34 cellular contexts compared by ENCODE assay signal in genomic region chrX:38102240-38102639, GRCh38.
"Had no signal": no experiment of that assay in that cellular context is flagged by ENCODE, and none has a peak within 500 bp of the region (broad histone marks: within the 10 kb centered on the region; RNA-seq: fewer than 3 reads in every experiment).

No MANE protein-coding gene starts in this region.

- H3K27me3 Mint-ChIP-seq: activated CD4-positive, alpha-beta memory T cell treated with anti-CD3 and anti-CD28 coated beads for 36 hours; activated CD8-positive, alpha-beta memory T cell treated with anti-CD3 and anti-CD28 coated beads, Interleukin-2, amount 10 ng/mL, durations not matched to agents 7 days and 5 days; activated naive CD8-positive, alpha-beta T cell; brain had no signal

- H3K4me1 ChIP-seq: breast epithelium, colonic mucosa had no signal

- H3K4me3 Mint-ChIP-seq: activated CD4-positive, alpha-beta memory T cell treated with anti-CD3 and anti-CD28 coated beads for 36 hours; activated CD4-positive, alpha-beta T cell treated with anti-CD3 and anti-CD28 coated beads for 36 hours; activated CD4-positive, alpha-beta T cell treated with anti-CD3 and anti-CD28 coated beads, Interleukin-2, amount 10 ng/mL, durations not matched to agents 24 days and 14 days; activated CD8-positive, alpha-beta memory T cell treated with anti-CD3 and anti-CD28 coated beads, Interleukin-2, amount 10 ng/mL, durations not matched to agents 7 days and 5 days; activated CD8-positive, alpha-beta T cell treated with anti-CD3 and anti-CD28 coated beads, Interleukin-2, amount 10 ng/mL, durations not matched to agents 7 days and 5 days; activated naive CD8-positive, alpha-beta T cell; activated T-helper 1 cell treated with anti-CD3 and anti-CD28 coated beads, Interleukin-12 subunit alpha, Interleukin-12 subunit beta, Interleukin-2, Interleukin-4 antibody, amounts not matched to agents 30 ng/mL and 10 ng/mL and 1 ng/mL, durations not matched to agents 14 hours and 24 hours and 36 hours; brain; T-cell; T-helper 1 cell treated with Interleukin-12 subunit alpha and Interleukin-12 subunit beta and Interleukin-4 antibody, amounts not matched to agents 30 μg/mL and 1 μg/mL, for 36 hours; T-helper 2 cell treated with Interferon-gamma antibody and Interleukin-4, amounts not matched to agents 5 μg/mL and 100 μg/mL, for 36 hours had no signal

- H3K9me3 ChIP-seq: colonic mucosa had no signal

- H3K36me3 Mint-ChIP-seq: activated CD4-positive, alpha-beta memory T cell treated with anti-CD3 and anti-CD28 coated beads for 36 hours; activated CD8-positive, alpha-beta memory T cell treated with anti-CD3 and anti-CD28 coated beads, Interleukin-2, amount 10 ng/mL, durations not matched to agents 7 days and 5 days; activated naive CD8-positive, alpha-beta T cell; brain; T-cell had no signal

- DNase-seq: activated CD4-positive, alpha-beta memory T cell treated with anti-CD3 and anti-CD28 coated beads for 36 hours; activated CD4-positive, alpha-beta T cell treated with anti-CD3 and anti-CD28 coated beads for 36 hours; activated CD4-positive, alpha-beta T cell treated with anti-CD3 and anti-CD28 coated beads, Interleukin-2, amount 10 ng/mL, durations not matched to agents 24 days and 14 days; activated CD4-positive, CD25-positive, alpha-beta regulatory T cell; activated CD4-positive, CD25-positive, alpha-beta regulatory T cell treated with anti-CD3 and anti-CD28 coated beads, Interleukin-2, amount 50 U/mL, for 72 hours; activated CD8-positive, alpha-beta memory T cell treated with anti-CD3 and anti-CD28 coated beads, Interleukin-2, amount 10 ng/mL, durations not matched to agents 7 days and 5 days; activated CD8-positive, alpha-beta memory T cell treated with anti-CD3 and anti-CD28 coated beads, Interleukin-2, amount 50 U/mL, for 4 hours; activated CD8-positive, alpha-beta T cell treated with anti-CD3 and anti-CD28 coated beads, Interleukin-2, amount 10 ng/mL, durations not matched to agents 7 days and 5 days; activated gamma-delta T cell treated with Interleukin-2 at 50 U/mL for 16 hours; activated naive CD4-positive, alpha-beta T cell treated with anti-CD3 and anti-CD28 coated beads, Interleukin-2, amount 50 U/mL, for 16 hours; activated naive CD4-positive, alpha-beta T cell treated with Interleukin-2 at 50 U/mL for 16 hours; activated T-cell treated with anti-CD3 and anti-CD28 coated beads, Interleukin-2, amount 50 U/mL, for 1 hour; activated T-cell treated with anti-CD3 and anti-CD28 coated beads, Interleukin-2, amount 50 U/mL, for 48 hours; amygdala; aorta; central memory CD4-positive, alpha-beta T cell; cerebellar nuclear complex; colonic mucosa; effector CD8-positive, alpha-beta T cell; foreskin fibroblast; head of caudate nucleus; T-cell; T1000 had no signal

- H3K4me3 ChIP-seq: breast epithelium, cardiac muscle cell, colonic mucosa had no signal

- H3K27ac Mint-ChIP-seq: activated CD4-positive, alpha-beta memory T cell treated with anti-CD3 and anti-CD28 coated beads for 36 hours; activated CD4-positive, alpha-beta T cell treated with anti-CD3 and anti-CD28 coated beads for 36 hours; activated CD4-positive, alpha-beta T cell treated with anti-CD3 and anti-CD28 coated beads, Interleukin-2, amount 10 ng/mL, durations not matched to agents 24 days and 14 days; activated CD8-positive, alpha-beta memory T cell treated with anti-CD3 and anti-CD28 coated beads, Interleukin-2, amount 10 ng/mL, durations not matched to agents 7 days and 5 days; activated CD8-positive, alpha-beta T cell treated with anti-CD3 and anti-CD28 coated beads, Interleukin-2, amount 10 ng/mL, durations not matched to agents 7 days and 5 days; activated naive CD8-positive, alpha-beta T cell; activated T-helper 1 cell treated with anti-CD3 and anti-CD28 coated beads, Interleukin-12 subunit alpha, Interleukin-12 subunit beta, Interleukin-2, Interleukin-4 antibody, amounts not matched to agents 30 ng/mL and 10 ng/mL and 1 ng/mL, durations not matched to agents 14 hours and 24 hours and 36 hours; brain; T-cell; T-helper 1 cell treated with Interleukin-12 subunit alpha and Interleukin-12 subunit beta and Interleukin-4 antibody, amounts not matched to agents 30 μg/mL and 1 μg/mL, for 36 hours; T-helper 2 cell treated with Interferon-gamma antibody and Interleukin-4, amounts not matched to agents 5 μg/mL and 100 μg/mL, for 36 hours had no signal

- H3K27me3 ChIP-seq: breast epithelium, cardiac muscle cell, colonic mucosa had no signal

- H3K36me3 ChIP-seq: breast epithelium, cardiac muscle cell, colonic mucosa had no signal

- FAIRE-seq: endometrium, endothelial cell of umbilical vein, frontal cortex had no signal

- ATAC-seq: activated CD4-positive, alpha-beta T cell treated with anti-CD3 and anti-CD28 coated beads for 36 hours; activated CD8-positive, alpha-beta memory T cell treated with anti-CD3 and anti-CD28 coated beads, Interleukin-2, amount 10 ng/mL, durations not matched to agents 7 days and 5 days; activated CD8-positive, alpha-beta T cell treated with anti-CD3 and anti-CD28 coated beads, Interleukin-2, amount 10 ng/mL, durations not matched to agents 7 days and 5 days; T-cell had no signal

- H3K27ac ChIP-seq: breast epithelium, cardiac muscle cell, colonic mucosa, epithelial cell of prostate had no signal

- H3K4me1 Mint-ChIP-seq: activated CD4-positive, alpha-beta T cell treated with anti-CD3 and anti-CD28 coated beads for 36 hours; brain had no signal
